ENCODE assay signal across 20 cellular contexts in genomic region chr12:124678421-124678893, GRCh38.
A peak's percentile ranks its signal among the peaks of the same experiment; 100 is the strongest.
DNase-seq lines count a peak whose midpoint lies in the region; ATAC-seq and FAIRE-seq lines count a peak whose summit lies in the region.
"Had no signal": no experiment of that assay in that cellular context is flagged by ENCODE, and none has a peak within 500 bp of the region (broad histone marks: within the 10 kb centered on the region; RNA-seq: fewer than 3 reads in every experiment).

No MANE protein-coding gene starts in this region.

- H3K36me3 Mint-ChIP-seq in activated naive CD8-positive, alpha-beta T cell treated with anti-CD3 and anti-CD28 coated beads, Interleukin-2, amount 50 U/mL, for 24 hours (ENCODE audit: low read depth): no peaks in the 10 kb centered on the region
- H3K36me3 Mint-ChIP-seq: neural progenitor cell had no signal

- in situ Hi-C loops in G401 (cut with HindIII; ENCODE audit: low sequenced_read_pairs): no loop called here

- H3K4me3 Mint-ChIP-seq in activated naive CD8-positive, alpha-beta T cell treated with anti-CD3 and anti-CD28 coated beads, Interleukin-2, amount 50 U/mL, for 24 hours: no peak overlapping the region
- H3K4me3 Mint-ChIP-seq: effector memory CD8-positive, alpha-beta T cell had no signal

- peaks cover 1% of the 10 kb centered on the region for H3K27me3 Mint-ChIP-seq in activated naive CD8-positive, alpha-beta T cell treated with anti-CD3 and anti-CD28 coated beads, Interleukin-2, amount 50 U/mL, for 24 hours

- peaks cover 16% of the 10 kb centered on the region for H3K4me1 Mint-ChIP-seq in activated naive CD8-positive, alpha-beta T cell treated with anti-CD3 and anti-CD28 coated beads, Interleukin-2, amount 50 U/mL, for 24 hours

- no peak for ATAC-seq in activated naive CD8-positive, alpha-beta T cell treated with anti-CD3 and anti-CD28 coated beads, Interleukin-2, amount 50 U/mL, for 24 hours
- no peak for ATAC-seq in HG02678 (IDR thresholded peaks at IDR 0.05; ENCODE audit: unreplicated experiment)
- ATAC-seq: activated CD4-positive, CD25-positive, alpha-beta regulatory T cell treated with anti-CD3 and anti-CD28 coated beads, Interleukin-2, amount 50 U/mL, for 24 hours; effector memory CD8-positive, alpha-beta T cell; gastroesophageal sphincter; left lung had no signal

- no peaks in the 10 kb centered on the region for H3K9me3 Mint-ChIP-seq in activated naive CD8-positive, alpha-beta T cell treated with anti-CD3 and anti-CD28 coated beads, Interleukin-2, amount 50 U/mL, for 24 hours
- H3K9me3 Mint-ChIP-seq: effector memory CD8-positive, alpha-beta T cell had no signal

- H3K27ac Mint-ChIP-seq in activated naive CD8-positive, alpha-beta T cell treated with anti-CD3 and anti-CD28 coated beads, Interleukin-2, amount 50 U/mL, for 24 hours: no peak overlapping the region
- H3K27ac Mint-ChIP-seq: effector memory CD8-positive, alpha-beta T cell; neural progenitor cell had no signal

- DNase-seq in G401 (ENCODE audit: low spot score) (peak; percentile 50), RCC 7860 (ENCODE audit: low spot score) (peak; percentile 77), iPS-NIHi11 (ENCODE audit: low spot score) (peak; percentile 55), renal cortical epithelial cell (ENCODE audit: low read depth) (peak; percentile 73), D341Med (ENCODE audit: low spot score) (no peak)
- no peak for DNase-seq in activated naive CD8-positive, alpha-beta T cell treated with anti-CD3 and anti-CD28 coated beads, Interleukin-2, amount 50 U/mL, for 24 hours
- DNase-seq in activated CD4-positive, alpha-beta T cell treated with anti-CD3 and anti-CD28 coated beads for 48 hours: no peak
- DNase-seq: activated naive CD4-positive, alpha-beta T cell treated with anti-CD3 and anti-CD28 coated beads, Interleukin-2, amount 50 U/mL, for 16 hours; BE2C; effector memory CD8-positive, alpha-beta T cell; esophagus squamous epithelium; left lung; NCI-H2029 treated with DMSO at 0.1 percent for 48 hours; NCI-H510A treated with DMSO at 0.1 percent for 48 hours; stomach had no signal

- FAIRE-seq in RCC 7860 (lab: Jason Lieb, UNC): peak; percentile 82
- FAIRE-seq: G401.6 had no signal

Comparison
In these comparisons a context has a peak if more than half of its experiments do, and no peak if none do; other contexts are left out.
1. DNase-seq: peak in G401 (single experiment), RCC 7860 (single experiment), iPS-NIHi11 (single experiment) and renal cortical epithelial cell (single experiment); none in D341Med (single experiment), activated naive CD8-positive, alpha-beta T cell treated with anti-CD3 and anti-CD28 coated beads, Interleukin-2, amount 50 U/mL, for 24 hours (single experiment) and activated CD4-positive, alpha-beta T cell treated with anti-CD3 and anti-CD28 coated beads for 48 hours (single experiment).